Comparison of ENCODE assay signal across 7 cellular contexts in the genomic region with DNA sequence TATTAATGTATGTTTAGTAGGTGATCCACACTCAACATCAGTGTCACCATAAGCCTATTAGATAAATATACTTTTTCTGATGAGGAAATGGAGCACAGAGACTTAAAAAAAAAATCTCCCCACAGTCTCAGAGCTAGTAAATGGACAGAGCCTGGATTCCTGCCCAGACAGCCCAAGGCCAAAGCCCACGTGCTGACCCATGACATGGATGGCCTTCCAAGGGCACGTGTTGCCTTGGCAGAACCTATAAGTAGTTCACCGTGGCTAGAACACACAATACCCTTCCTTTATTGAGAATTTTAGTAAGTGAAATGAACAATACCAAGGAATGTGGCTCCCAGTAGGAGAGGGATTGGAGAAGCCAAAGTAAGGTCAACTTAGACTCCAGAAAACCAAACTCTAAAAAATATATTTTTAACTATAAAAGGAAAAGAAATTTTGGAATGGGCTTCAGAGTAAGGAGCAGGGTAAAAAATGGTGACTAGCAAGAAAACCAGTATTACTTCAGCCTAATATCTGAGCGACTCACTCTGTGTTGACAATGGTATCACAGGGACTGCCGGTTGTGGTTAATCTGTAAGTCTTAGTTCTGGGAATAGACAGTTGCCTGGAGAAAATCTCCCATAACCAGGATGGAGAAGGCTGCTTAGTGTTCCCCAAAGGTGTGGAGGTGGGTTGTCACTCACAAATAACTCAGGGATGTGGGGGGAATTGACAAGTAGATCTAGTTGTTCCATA.
"Had no signal": no experiment of that assay in that cellular context is flagged by ENCODE, and none has a peak within 500 bp of the region (broad histone marks: within the 10 kb centered on the region; RNA-seq: fewer than 3 reads in every experiment).

No MANE protein-coding gene starts in this region.

- DNase-seq: activated naive CD8-positive, alpha-beta T cell treated with anti-CD3 and anti-CD28 coated beads, Interleukin-2, amount 10 ng/mL, durations not matched to agents 7 days and 5 days; anterior cingulate cortex; stimulated activated CD4-positive, alpha-beta T cell treated with anti-CD3 and anti-CD28 coated beads, Interleukin-4, amount 100 ng/mL, for 1 hour; stimulated activated naive B cell treated with anti-CD40 and anti-IgM and Interleukin-4, amounts not matched to agents 10 μg/mL and 1 μg/mL and 100 μg/mL, for 72 hours; T-cell; T-helper 9 cell; transverse colon had no signal
